In genomic region chr19:2624537-2625091, GRCh38 we compare ENCODE assay signal across 1 cellular context.
TF ChIP-seq lines count a peak whose summit lies in the region.

No MANE protein-coding gene starts in this region.

TF ChIP-seq in GM12878, 131 proteins besides CTCF, POLR2A, EP300 and RAD21 (continued from another document):
- TF ChIP-seq RELB (IDR thresholded peaks at IDR 0.05; ENCODE audit: low read depth) (0 out of 2 replicates have a peak, but pooled peaks have one; percentile 50), TCF7 (IDR thresholded peaks at IDR 0.05; ENCODE audit: borderline replicate concordance) (no peak), DPF2 (IDR thresholded peaks at IDR 0.05) (peak; percentile 60), GATAD2B (conservative IDR thresholded peaks at IDR 0.05; ENCODE audit: low read depth) (peak; percentile 83), JUNB (IDR thresholded peaks at IDR 0.05) (no peak), RELA (IDR thresholded peaks at IDR 0.05; ENCODE audit: borderline replicate concordance, partially characterized antibody) (no peak), SIN3A (IDR thresholded peaks at IDR 0.05; ENCODE audit: low read depth, low read length) (no peak), ZNF217 (IDR thresholded peaks at IDR 0.05) (peak; percentile 33; the same call in 1 of the 2 replicates), POU2F2 (IDR thresholded peaks at IDR 0.05; ENCODE audit: borderline replicate concordance, low read depth, low read length) (no peak), RUNX3 (IDR thresholded peaks at IDR 0.05; ENCODE audit: low read length) (peak; percentile 62), RB1 (IDR thresholded peaks at IDR 0.05; ENCODE audit: borderline replicate concordance) (0 out of 2 replicates have a peak, but pooled peaks have one; percentile 26), NBN (IDR thresholded peaks at IDR 0.05) (peak; percentile 77), CBX3 (IDR thresholded peaks at IDR 0.05; ENCODE audit: borderline replicate concordance, low read depth) (no peak), MEF2B (IDR thresholded peaks at IDR 0.05; ENCODE audit: partially characterized antibody, poor library complexity, severe bottlenecking) (peak; percentile 94), CREB1 (IDR thresholded peaks at IDR 0.05; ENCODE audit: low read depth) (no peak), SREBF2 (IDR thresholded peaks at IDR 0.05; ENCODE audit: low read length) (no peak)
